In genomic region chr11:96136623-96137313, GRCh38 we compare ENCODE assay signal across 11 cellular contexts.
DNase-seq lines count a peak whose midpoint lies in the region; ATAC-seq and TF ChIP-seq lines count a peak whose summit lies in the region.
"Had no signal": no experiment of that assay in that cellular context is flagged by ENCODE, and none has a peak within 500 bp of the region (broad histone marks: within the 10 kb centered on the region; RNA-seq: fewer than 3 reads in every experiment).

No MANE protein-coding gene starts in this region.

- H3K36me3 Mint-ChIP-seq in activated CD4-positive, alpha-beta T cell treated with anti-CD3 and anti-CD28 coated beads, Interleukin-2, amount 10 ng/mL, durations not matched to agents 24 days and 14 days (ENCODE audit: low read depth) = peaks cover 19% of the 10 kb centered on the region
- peaks cover 21% of the 10 kb centered on the region for H3K36me3 Mint-ChIP-seq in activated CD8-positive, alpha-beta T cell treated with anti-CD3 and anti-CD28 coated beads, Interleukin-2, amount 10 ng/mL, durations not matched to agents 7 days and 5 days (ENCODE audit: low read depth)

- H3K4me3 ChIP-seq in gastroesophageal sphincter = no peak overlapping the region
- no peak overlapping the region for H3K4me3 ChIP-seq in spleen

- intact Hi-C loops in activated CD4-positive, alpha-beta T cell treated with anti-CD3 and anti-CD28 coated beads, Interleukin-2, amount 10 ng/mL, durations not matched to agents 24 days and 14 days (cut with micrococcal nuclease) = loop anchor here (5.0 kb wide), 1 partner anchor 59 kb away; no protein-coding TSS in a partner anchor
- intact Hi-C loops in spleen (cut with DNase I; ENCODE audit: low total_unique reads) = no loop called here

- H3K4me1 Mint-ChIP-seq in activated CD4-positive, alpha-beta T cell treated with anti-CD3 and anti-CD28 coated beads, Interleukin-2, amount 10 ng/mL, durations not matched to agents 24 days and 14 days = peaks cover 38% of the 10 kb centered on the region
- peaks cover 46% of the 10 kb centered on the region for H3K4me1 Mint-ChIP-seq in activated CD8-positive, alpha-beta T cell treated with anti-CD3 and anti-CD28 coated beads, Interleukin-2, amount 10 ng/mL, durations not matched to agents 7 days and 5 days (ENCODE audit: low read depth)

- WGBS in gastroesophageal sphincter (ENCODE audit: low coverage in 1 of 2), 2 donors = 7 to 30% methylated on average over 2 to 3 of the region's 3 CpGs
- 24 to 35% (median 32%) methylated on average over 3 of the region's 3 CpGs for whole genome bisulfite sequencing in spleen, 5 donors

- H3K27me3 ChIP-seq in gastroesophageal sphincter (no peaks in the 10 kb centered on the region), spleen (replicated peaks in 1 of 7) (no peaks in the 10 kb centered on the region)

- H3K36me3 ChIP-seq in gastroesophageal sphincter (no peaks in the 10 kb centered on the region), spleen (no peaks in the 10 kb centered on the region)

- no peak for TF ChIP-seq EP300 in gastroesophageal sphincter (IDR thresholded peaks at IDR 0.05)

- TF ChIP-seq CTCF in gastroesophageal sphincter (IDR thresholded peaks at IDR 0.05) (no peak), spleen (IDR thresholded peaks at IDR 0.05 in 8 of 11, conservative IDR thresholded peaks at IDR 0.05 in 3 of 11) (no peak)

- peak overlapping the region; percentile 92 for H3K27ac Mint-ChIP-seq in activated CD4-positive, alpha-beta T cell treated with anti-CD3 and anti-CD28 coated beads, Interleukin-2, amount 10 ng/mL, durations not matched to agents 24 days and 14 days
- peak overlapping the region; percentile 3 for H3K27ac Mint-ChIP-seq in activated CD8-positive, alpha-beta T cell treated with anti-CD3 and anti-CD28 coated beads, Interleukin-2, amount 10 ng/mL, durations not matched to agents 7 days and 5 days

- TF ChIP-seq POLR2A in gastroesophageal sphincter (IDR thresholded peaks at IDR 0.05) (no peak), spleen (IDR thresholded peaks at IDR 0.05) (no peak)

- peak; percentile 22 for ATAC-seq in activated CD8-positive, alpha-beta T cell treated with anti-CD3 and anti-CD28 coated beads, Interleukin-2, amount 10 ng/mL, durations not matched to agents 7 days and 5 days
- ATAC-seq in gastroesophageal sphincter (no peak), HG02885 (IDR thresholded peaks at IDR 0.05; ENCODE audit: poor library complexity, unreplicated experiment) (no peak)
- ATAC-seq: left cardiac atrium, Panc1 had no signal

- peaks cover 4% of the 10 kb centered on the region for H3K9me3 Mint-ChIP-seq in activated CD4-positive, alpha-beta T cell treated with anti-CD3 and anti-CD28 coated beads, Interleukin-2, amount 10 ng/mL, durations not matched to agents 24 days and 14 days
- no peaks in the 10 kb centered on the region for H3K9me3 Mint-ChIP-seq in activated CD8-positive, alpha-beta T cell treated with anti-CD3 and anti-CD28 coated beads, Interleukin-2, amount 10 ng/mL, durations not matched to agents 7 days and 5 days (ENCODE audit: insufficient read depth)

- CTCF ChIA-PET in activated CD8-positive, alpha-beta T cell treated with anti-CD3 and anti-CD28 coated beads, Interleukin-2, amount 10 ng/mL, durations not matched to agents 7 days and 5 days (lab: Charles Lee) = interaction anchor here (0.7 to 2.3 kb wide), 3 partner anchors 10 to 206 kb away, joined by 3 to 10 read pairs (median 4); partner anchors contain the start of gene MAML2

- POLR2A ChIA-PET in activated CD8-positive, alpha-beta T cell treated with anti-CD3 and anti-CD28 coated beads, Interleukin-2, amount 10 ng/mL, durations not matched to agents 7 days and 5 days (lab: Charles Lee) = interaction anchor here (0.6 kb wide), 1 partner anchor 252 kb away, joined by 3 read pairs; no protein-coding TSS in a partner anchor

- peak overlapping the region in 3 of 4 donors; percentile 10 to 38 (median 17) for H3K27ac ChIP-seq in gastroesophageal sphincter
- H3K27ac ChIP-seq in spleen = peak overlapping the region in 7 of 8 donors; percentile 13 to 50 (median 37)

- DNase-seq in activated CD4-positive, alpha-beta T cell treated with anti-CD3 and anti-CD28 coated beads, Interleukin-2, amount 10 ng/mL, durations not matched to agents 24 days and 14 days = no peak
- no peak for DNase-seq in activated CD4-positive, alpha-beta T cell treated with anti-CD3 and anti-CD28 coated beads, Interleukin-2, amount 50 U/mL, for 4 hours
- DNase-seq in activated CD8-positive, alpha-beta T cell treated with anti-CD3 and anti-CD28 coated beads, Interleukin-2, amount 10 ng/mL, durations not matched to agents 7 days and 5 days = no peak
- DNase-seq in spleen (no peak), DMS153 (lab: John Stamatoyannopoulos, UW) (no peak), cerebellar cortex (ENCODE audit: low spot score) (no peak)
- DNase-seq: left cardiac atrium had no signal

- H3K27me3 Mint-ChIP-seq in activated CD4-positive, alpha-beta T cell treated with anti-CD3 and anti-CD28 coated beads, Interleukin-2, amount 10 ng/mL, durations not matched to agents 24 days and 14 days = no peaks in the 10 kb centered on the region
- H3K27me3 Mint-ChIP-seq in activated CD8-positive, alpha-beta T cell treated with anti-CD3 and anti-CD28 coated beads, Interleukin-2, amount 10 ng/mL, durations not matched to agents 7 days and 5 days (ENCODE audit: low read depth) = no peaks in the 10 kb centered on the region
- H3K27me3 Mint-ChIP-seq: progenitor cell of endocrine pancreas had no signal

- H3K9me3 ChIP-seq in gastroesophageal sphincter (no peaks in the 10 kb centered on the region), spleen (no peaks in the 10 kb centered on the region)

- H3K4me1 ChIP-seq in gastroesophageal sphincter (peaks cover 9 to 27% (median 13%) of the 10 kb centered on the region in 3 donors), spleen (peaks cover 15 to 60% (median 37%) of the 10 kb centered on the region in 6 donors)

- H3K4me3 Mint-ChIP-seq in activated CD4-positive, alpha-beta T cell treated with anti-CD3 and anti-CD28 coated beads, Interleukin-2, amount 10 ng/mL, durations not matched to agents 24 days and 14 days = peak overlapping the region; percentile 61
- H3K4me3 Mint-ChIP-seq in activated CD8-positive, alpha-beta T cell treated with anti-CD3 and anti-CD28 coated beads, Interleukin-2, amount 10 ng/mL, durations not matched to agents 7 days and 5 days = no peak overlapping the region
